Comparison of ENCODE assay signal across 8 cellular contexts in genomic region chr19:7920520-7921301, GRCh38. TPM values are rescaled to one million over a fixed set of nuclear protein-coding genes. Genes with fewer than 3 reads are reported as not detected.
A peak's percentile ranks its signal among the peaks of the same experiment; 100 is the strongest.
DNase-seq lines count a peak whose midpoint lies in the region; ATAC-seq, FAIRE-seq and TF ChIP-seq lines count a peak whose summit lies in the region.

No MANE protein-coding gene starts in this region.

- no peak for FAIRE-seq in pancreas (lab: Jason Lieb, UNC)

- peaks cover 15% of the 10 kb centered on the region for H3K4me1 Mint-ChIP-seq in HFFc6 (ENCODE audit: low read depth)
- peaks cover 23% of the 10 kb centered on the region for H3K4me1 Mint-ChIP-seq in activated naive CD8-positive, alpha-beta T cell treated with anti-CD3 and anti-CD28 coated beads for 36 hours

- intact Hi-C loops in Right ventricle myocardium inferior (cut with DNase I) = loop anchor here (1.0 to 2.0 kb wide), 3 partner anchors 17 to 594 kb away; partner anchors contain the start of genes MAP2K7, TIMM44 and ZNF414
- intact Hi-C loops in pancreas (cut with DNase I) = loop anchor here in 2 of 3 donors (5.0 to 10.0 kb wide), 2 partner anchors 66 to 68 kb away; no protein-coding TSS in a partner anchor
- intact Hi-C loops in thyroid gland (cut with DNase I) = no loop called here

- WGBS in pancreas, 2 donors = 3% methylated on average over 38 to 62 of the region's 62 CpGs
- WGBS in thyroid gland, 2 donors = 4% methylated on average over 30 to 34 of the region's 62 CpGs

- TF ChIP-seq POLR2A in thyroid gland (IDR thresholded peaks at IDR 0.05) = peak in 1 of 2 donors; percentile 42

- peak; percentile 98 for DNase-seq in GM03348 (ENCODE audit: low spot score)
- DNase-seq in HFFc6 = peak; percentile 95
- DNase-seq in NCI-H1092 treated with DMSO at 0.1 percent for 48 hours (lab: John Stamatoyannopoulos, UW) = peak; percentile 95
- DNase-seq in SKM-1 (lab: John Stamatoyannopoulos, UW; ENCODE audit: unreplicated experiment) = peak; percentile 99
- peak; percentile 94 for DNase-seq in activated naive CD8-positive, alpha-beta T cell treated with anti-CD3 and anti-CD28 coated beads for 36 hours
- peak; percentile 100 for DNase-seq in Right ventricle myocardium inferior (ENCODE audit: missing footprints)
- peak; percentile 96 to 100 (median 99) for DNase-seq in pancreas
- DNase-seq in thyroid gland = peak; percentile 99

- H3K36me3 ChIP-seq in pancreas (peaks cover 0 to 6% (median 0%) of the 10 kb centered on the region in 3 donors), thyroid gland (peaks cover 11% of the 10 kb centered on the region in 2 donors)

- H3K4me1 ChIP-seq in pancreas = peaks cover 6 to 27% (median 21%) of the 10 kb centered on the region in 3 donors
- peaks cover 9 to 55% of the 10 kb centered on the region in 2 donors for H3K4me1 ChIP-seq in thyroid gland

- H3K4me3 Mint-ChIP-seq in HFFc6 = peak overlapping the region; percentile 89
- H3K4me3 Mint-ChIP-seq in activated naive CD8-positive, alpha-beta T cell treated with anti-CD3 and anti-CD28 coated beads for 36 hours = peak overlapping the region; percentile 76

- H3K9me3 Mint-ChIP-seq in HFFc6 = no peaks in the 10 kb centered on the region
- no peaks in the 10 kb centered on the region for H3K9me3 Mint-ChIP-seq in activated naive CD8-positive, alpha-beta T cell treated with anti-CD3 and anti-CD28 coated beads for 36 hours

- H3K27me3 Mint-ChIP-seq in HFFc6 (ENCODE audit: insufficient read depth) = peaks cover 5% of the 10 kb centered on the region
- H3K27me3 Mint-ChIP-seq in activated naive CD8-positive, alpha-beta T cell treated with anti-CD3 and anti-CD28 coated beads for 36 hours = peaks cover 35% of the 10 kb centered on the region

- peaks cover 0 to 4% (median 0%) of the 10 kb centered on the region in 4 donors for H3K27me3 ChIP-seq in pancreas
- peaks cover 4% of the 10 kb centered on the region for H3K27me3 ChIP-seq in thyroid gland

- peak overlapping the region; percentile 92 for H3K27ac Mint-ChIP-seq in HFFc6
- H3K27ac Mint-ChIP-seq in activated naive CD8-positive, alpha-beta T cell treated with anti-CD3 and anti-CD28 coated beads for 36 hours = peak overlapping the region; percentile 82

- peak overlapping the region; percentile 51 to 84 (median 79) for H3K27ac ChIP-seq in pancreas
- H3K27ac ChIP-seq in thyroid gland = peak overlapping the region; percentile 78 to 92 (median 88)

- no peaks in the 10 kb centered on the region for H3K36me3 Mint-ChIP-seq in HFFc6 (ENCODE audit: low read depth)
- H3K36me3 Mint-ChIP-seq in activated naive CD8-positive, alpha-beta T cell treated with anti-CD3 and anti-CD28 coated beads for 36 hours = peaks cover 3% of the 10 kb centered on the region

- ATAC-seq in Right ventricle myocardium inferior (peak; percentile 89), pancreas (peak; percentile 80 to 88 (median 84))

- TF ChIP-seq CTCF in HFFc6 (IDR thresholded peaks at IDR 0.05) = no peak
- no peak for TF ChIP-seq CTCF in pancreas (IDR thresholded peaks at IDR 0.05)
- no peak for TF ChIP-seq CTCF in thyroid gland (IDR thresholded peaks at IDR 0.05)

- H3K4me3 ChIP-seq in pancreas = peak overlapping the region; percentile 56 to 88 (median 57)
- peak overlapping the region; percentile 35 to 98 (median 67) for H3K4me3 ChIP-seq in thyroid gland (replicated peaks in 1 of 3)

- H3K9me3 ChIP-seq in pancreas (no peaks in the 10 kb centered on the region), thyroid gland (no peaks in the 10 kb centered on the region)

RNA-seq across cellular contexts. Expression of gene SNAPC2, which starts 0.6 kb away (rescaled TPM):
- total RNA-seq in HFFc6 (2021; fragmentation: NEBNext Ultra II Directional; extraction: Animal tissue kit (Norgen Biotek cat#: 25700)) = 10 to 100 TPM; 22.3 to 27.1 (median 25.2) TPM
- 10 to 100 TPM; 14.4 to 14.8 TPM for total RNA-seq in activated naive CD8-positive, alpha-beta T cell treated with anti-CD3 and anti-CD28 coated beads for 36 hours
- total RNA-seq in Right ventricle myocardium inferior (10.3 TPM), pancreas (10 to 100 TPM in 1 of 6 donors, 1 to 10 TPM in 5; 4.9 to 11.3 (median 6.7) TPM), thyroid gland (10 to 100 TPM in 2 of 4 donors, 1 to 10 TPM in 2; 9.3 to 14.0 (median 11.5) TPM)
- 10 to 100 TPM; 10.6 to 12.0 TPM for polyA plus RNA-seq in pancreas

RNA-seq across cellular contexts. Expression of gene CTXN1, which starts 5.2 kb away (rescaled TPM):
- total RNA-seq in HFFc6 (2021; fragmentation: NEBNext Ultra II Directional; extraction: Animal tissue kit (Norgen Biotek cat#: 25700)) = 10 to 100 TPM in 2 of 6 experiments, 1 to 10 TPM in 4; 5.0 to 14.0 (median 5.4) TPM
- under 1 TPM; 0.44 to 0.52 TPM for total RNA-seq in activated naive CD8-positive, alpha-beta T cell treated with anti-CD3 and anti-CD28 coated beads for 36 hours
- total RNA-seq in Right ventricle myocardium inferior (0.19 TPM), pancreas (1 to 10 TPM in 4 of 6 donors, under 1 TPM in 2; 0.67 to 5.1 (median 1.5) TPM), thyroid gland (1 to 10 TPM; 1.4 to 3.0 (median 2.0) TPM)
- polyA plus RNA-seq in pancreas = 1 to 10 TPM; 1.7 to 2.3 TPM

RNA-seq across cellular contexts. Expression of gene TGFBR3L, which starts 6.1 kb away (rescaled TPM):
- 10 to 100 TPM in 2 of 6 experiments, 1 to 10 TPM in 4; 4.5 to 12.0 (median 7.7) TPM for total RNA-seq in HFFc6 (2021; fragmentation: NEBNext Ultra II Directional; extraction: Animal tissue kit (Norgen Biotek cat#: 25700))
- 1 to 10 TPM; 2.1 to 3.2 TPM for total RNA-seq in activated naive CD8-positive, alpha-beta T cell treated with anti-CD3 and anti-CD28 coated beads for 36 hours
- total RNA-seq in Right ventricle myocardium inferior (7.2 TPM), pancreas (1 to 10 TPM in 1 of 6 donors, under 1 TPM in 4, not detected in 1; 0.16 to 1.1 (median 0.52) TPM), thyroid gland (not detected)
- polyA plus RNA-seq in pancreas = 1 to 10 TPM in 1 of 2 donors, not detected in 1; 2.2 TPM

RNA-seq across cellular contexts. Expression of gene MAP2K7, which starts 17.0 kb away (rescaled TPM):
- 10 to 100 TPM; 21.7 to 25.8 (median 22.8) TPM for total RNA-seq in HFFc6 (2021; fragmentation: NEBNext Ultra II Directional; extraction: Animal tissue kit (Norgen Biotek cat#: 25700))
- total RNA-seq in activated naive CD8-positive, alpha-beta T cell treated with anti-CD3 and anti-CD28 coated beads for 36 hours = 10 to 100 TPM; 31.8 to 32.4 TPM
- 28.0 TPM for total RNA-seq in Right ventricle myocardium inferior
- total RNA-seq in pancreas = 10 to 100 TPM; 13.9 to 21.0 (median 16.1) TPM
- 10 to 100 TPM; 21.6 to 45.3 TPM for polyA plus RNA-seq in pancreas
- total RNA-seq in thyroid gland = 10 to 100 TPM in 3 of 4 donors, 1 to 10 TPM in 1; 9.1 to 18.6 (median 14.9) TPM

RNA-seq across cellular contexts. Expression of gene TIMM44, which starts 22.8 kb away (rescaled TPM):
- 10 to 100 TPM; 42.9 to 53.5 (median 46.1) TPM for total RNA-seq in HFFc6 (2021; fragmentation: NEBNext Ultra II Directional; extraction: Animal tissue kit (Norgen Biotek cat#: 25700))
- total RNA-seq in activated naive CD8-positive, alpha-beta T cell treated with anti-CD3 and anti-CD28 coated beads for 36 hours = 100 to 1,000 TPM; 125 to 136 TPM
- total RNA-seq in Right ventricle myocardium inferior (111 TPM), pancreas (10 to 100 TPM; 19.8 to 51.4 (median 24.7) TPM), thyroid gland (10 to 100 TPM; 47.4 to 85.6 (median 56.6) TPM)
- 10 to 100 TPM; 78.0 to 83.1 TPM for polyA plus RNA-seq in pancreas

Comparison
In these comparisons a context has a peak if more than half of its experiments do, and no peak if none do; other contexts are left out.
1. Peak in every context shown above with its lines: DNase-seq, ATAC-seq, H3K4me3 ChIP-seq and H3K27ac ChIP-seq.